Comparison of ENCODE assay signal across 17 cellular contexts in the genomic region with DNA sequence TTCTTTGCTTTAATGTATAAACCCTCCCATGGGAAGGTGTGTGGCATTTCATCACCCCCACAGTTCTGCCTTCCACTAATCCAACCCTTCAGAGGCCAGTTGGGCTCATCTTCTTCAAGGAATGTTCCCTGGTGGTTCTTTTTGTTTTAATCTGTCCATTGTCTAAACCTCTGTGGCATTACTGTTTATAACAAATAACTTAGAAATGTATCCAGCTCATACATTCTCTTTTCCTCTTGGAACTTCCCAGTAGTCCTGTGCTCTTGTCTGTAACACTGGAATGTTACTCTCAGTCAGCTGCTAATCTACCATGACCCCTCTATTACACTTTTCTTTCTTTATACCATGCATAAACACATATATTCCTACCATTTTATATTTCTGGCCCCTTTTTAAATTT.
DNase-seq lines count a peak whose midpoint lies in the region; ATAC-seq and TF ChIP-seq lines count a peak whose summit lies in the region.
"Had no signal": no experiment of that assay in that cellular context is flagged by ENCODE, and none has a peak within 500 bp of the region (broad histone marks: within the 10 kb centered on the region; RNA-seq: fewer than 3 reads in every experiment).

No MANE protein-coding gene starts in this region.

- no peak overlapping the region for H4K5ac ChIP-seq in H9 (ENCODE audit: insufficient read length, low read depth, low read length)

- no peak overlapping the region for H2AK5ac ChIP-seq in H9 (ENCODE audit: insufficient read length, low read length)

- ATAC-seq in left ventricle myocardium superior, result no peak
- ATAC-seq: K562, Panc1, Right ventricle myocardium inferior had no signal

- H2BK5ac ChIP-seq in H9 (ENCODE audit: insufficient read length, low read length), result no peak overlapping the region

- no peak overlapping the region for H2AFZ ChIP-seq in H9 (ENCODE audit: low read length)

- no peaks in the 10 kb centered on the region for H3K27me3 Mint-ChIP-seq in H9 (ENCODE audit: low read depth)
- H3K27me3 Mint-ChIP-seq: B cell; CD4-positive, CD25-positive, alpha-beta regulatory T cell had no signal

- intact Hi-C loops in ascending aorta (cut with DNase I) (no loop called here), tibial artery (cut with DNase I; ENCODE audit: low total_unique reads) (no loop called here), left ventricle myocardium superior (cut with micrococcal nuclease) (no loop called here), esophagus muscularis mucosa (cut with DNase I) (no loop called here)

- peaks cover 0 to 2% of the 10 kb centered on the region in 2 experiments; a peak in 2 of 5 replicates for H3K9me3 Mint-ChIP-seq in H9

- H3K4me3 ChIP-seq in ascending aorta (no peak overlapping the region), tibial artery (no peak overlapping the region), esophagus muscularis mucosa (no peak overlapping the region)
- H3K4me3 ChIP-seq: K562 had no signal

- no peak overlapping the region for H2BK15ac ChIP-seq in H9 (ENCODE audit: low read depth, low read length)

- H3K23ac ChIP-seq in H9 (ENCODE audit: insufficient read length, low read depth, low read length), result no peak overlapping the region

- H3K56ac ChIP-seq in H9 (ENCODE audit: insufficient read length, low read depth, low read length), result no peak overlapping the region

- H3K14ac ChIP-seq in H9 (ENCODE audit: insufficient read depth, low read length), result no peak overlapping the region

- DNase-seq in H9, result no peak
- DNase-seq in ascending aorta (ENCODE audit: low spot score in 2 of 2), result no peak
- peak; percentile 39 for DNase-seq in fibroblast of peridontal ligament (ENCODE audit: extremely low read depth)
- DNase-seq in tibial artery, result no peak
- no peak for DNase-seq in left ventricle myocardium superior
- DNase-seq in NCI-H1694 (lab: John Stamatoyannopoulos, UW), result no peak
- DNase-seq in esophagus muscularis mucosa (ENCODE audit: extremely low spot score), result no peak
- DNase-seq: CD4-positive, CD25-positive, alpha-beta regulatory T cell; NCI-H1436 treated with DMSO at 0.1 percent for 48 hours; NCI-H2081; NCI-H510A; SK-N-SH had no signal

- H2BK120ac ChIP-seq in H9 (ENCODE audit: low read depth, low read length, poor library complexity, severe bottlenecking), result no peak overlapping the region

- H3K23me2 ChIP-seq in H9 (ENCODE audit: insufficient read length, low read depth, low read length, poor library complexity, severe bottlenecking), result no peaks in the 10 kb centered on the region

- H3K4me1 ChIP-seq in H9 (ENCODE audit: insufficient read depth, low read length), result no peaks in the 10 kb centered on the region
- peaks cover 5 to 29% of the 10 kb centered on the region in 2 donors for H3K4me1 ChIP-seq in ascending aorta
- peaks cover 0 to 50% (median 2%) of the 10 kb centered on the region in 4 donors for H3K4me1 ChIP-seq in tibial artery
- peaks cover 0 to 13% (median 11%) of the 10 kb centered on the region in 4 donors for H3K4me1 ChIP-seq in esophagus muscularis mucosa

- TF ChIP-seq CTCF in H9 (conservative IDR thresholded peaks at IDR 0.05) (no peak), ascending aorta (IDR thresholded peaks at IDR 0.05) (no peak), tibial artery (IDR thresholded peaks at IDR 0.05) (no peak), esophagus muscularis mucosa (IDR thresholded peaks at IDR 0.05) (no peak)

- H3K27ac ChIP-seq in H9 (ENCODE audit: insufficient read length, low read depth, low read length), result no peak overlapping the region
- H3K27ac ChIP-seq in ascending aorta, result peak overlapping the region; percentile 70 to 74
- H3K27ac ChIP-seq in tibial artery, result peak overlapping the region; percentile 39 to 51
- H3K27ac ChIP-seq in esophagus muscularis mucosa (replicated peaks in 1 of 4), result no peak overlapping the region
- H3K27ac ChIP-seq: HL-60 had no signal

- no peaks in the 10 kb centered on the region for H3K9me3 ChIP-seq in H9 (ENCODE audit: control insufficient read depth, low read depth, low read length)
- no peaks in the 10 kb centered on the region for H3K9me3 ChIP-seq in ascending aorta
- H3K9me3 ChIP-seq in tibial artery, result no peaks in the 10 kb centered on the region
- peaks cover 0 to 5% (median 0%) of the 10 kb centered on the region in 4 donors for H3K9me3 ChIP-seq in esophagus muscularis mucosa
- H3K9me3 ChIP-seq: SK-N-SH had no signal

- H3K79me1 ChIP-seq in H9 (ENCODE audit: insufficient read depth, low read depth, low read length, poor library complexity, severe bottlenecking), result no peaks in the 10 kb centered on the region

- no peak overlapping the region for H3K9ac ChIP-seq in H9 (ENCODE audit: extremely low read depth, insufficient read length, low read length)
- H3K9ac ChIP-seq: SK-N-SH had no signal

- no peak overlapping the region for H3T11ph ChIP-seq in H9 (ENCODE audit: low read length)

- no peaks in the 10 kb centered on the region for H4K20me1 ChIP-seq in H9 (ENCODE audit: control insufficient read depth, insufficient read depth, insufficient read length)

- H3K4me2 ChIP-seq in H9 (ENCODE audit: insufficient read depth, insufficient read length, low read length), result no peak overlapping the region
- H3K4me2 ChIP-seq: SK-N-SH had no signal

- H3K27ac Mint-ChIP-seq in H9, result peak overlapping the region in 2 of 3 experiments; percentile 3 to 24; a peak in 2 of 7 replicates
- H3K27ac Mint-ChIP-seq: B cell had no signal

- H3K36me3 Mint-ChIP-seq in H9 (ENCODE audit: insufficient read depth in 1 of 3, low read depth in 3 of 3), result 0 out of 7 replicates have a peak, but pooled peaks cover 0 to 4% (median 0%) of the 10 kb centered on the region in 3 experiments
- H3K36me3 Mint-ChIP-seq: CD4-positive, CD25-positive, alpha-beta regulatory T cell had no signal

- no peaks in the 10 kb centered on the region for H3K36me3 ChIP-seq in ascending aorta
- no peaks in the 10 kb centered on the region for H3K36me3 ChIP-seq in tibial artery
- no peaks in the 10 kb centered on the region for H3K36me3 ChIP-seq in esophagus muscularis mucosa

- peaks cover 12 to 17% of the 10 kb centered on the region in 2 experiments for H3K4me1 Mint-ChIP-seq in H9
- H3K4me1 Mint-ChIP-seq: B cell had no signal

- H2BK20ac ChIP-seq in H9 (ENCODE audit: low read depth, low read length, poor library complexity, severe bottlenecking), result no peak overlapping the region

- H3K27me3 ChIP-seq in H9 (ENCODE audit: insufficient read depth, low read length), result no peaks in the 10 kb centered on the region
- no peaks in the 10 kb centered on the region for H3K27me3 ChIP-seq in ascending aorta
- H3K27me3 ChIP-seq in tibial artery, result no peaks in the 10 kb centered on the region
- no peaks in the 10 kb centered on the region for H3K27me3 ChIP-seq in esophagus muscularis mucosa

- TF ChIP-seq EP300 in esophagus muscularis mucosa (IDR thresholded peaks at IDR 0.05), result no peak

- TF ChIP-seq POLR2A in esophagus muscularis mucosa (IDR thresholded peaks at IDR 0.05; ENCODE audit: low read depth), result no peak

- H3K79me2 ChIP-seq in H9 (ENCODE audit: insufficient read depth, low read length), result no peaks in the 10 kb centered on the region

- H2BK12ac ChIP-seq in H9 (ENCODE audit: insufficient read length, low read depth, low read length), result no peak overlapping the region

- no peak overlapping the region for H3K18ac ChIP-seq in H9 (ENCODE audit: insufficient read length, low read depth, low read length)

- H4K8ac ChIP-seq in H9 (replicated peaks; ENCODE audit: insufficient read length, low read depth, low read length), result no peak overlapping the region

- no peak overlapping the region for H3K4me3 Mint-ChIP-seq in H9
- H3K4me3 Mint-ChIP-seq: B cell; CD4-positive, CD25-positive, alpha-beta regulatory T cell had no signal

- H4K91ac ChIP-seq in H9 (ENCODE audit: insufficient read length, low read depth, low read length), result no peak overlapping the region

- no peak overlapping the region for H3K4ac ChIP-seq in H9 (ENCODE audit: low read depth, low read length)

Comparison
In these comparisons a context has a peak if more than half of its experiments do, and no peak if none do; other contexts are left out.
1. H3K27ac ChIP-seq: peak in ascending aorta (2 of 2) and tibial artery (2 of 2); none in H9 (single experiment) and esophagus muscularis mucosa (0 of 4).